In genomic region chr3:53843195-53844177, GRCh38 we compare ENCODE assay signal across 2 cellular contexts.
TF ChIP-seq lines count a peak whose summit lies in the region.

No MANE protein-coding gene starts in this region.

TF ChIP-seq in GM12878, 131 proteins besides CTCF, POLR2A, EP300 and RAD21 (continues in another document):
- TF ChIP-seq, protein P1, sequence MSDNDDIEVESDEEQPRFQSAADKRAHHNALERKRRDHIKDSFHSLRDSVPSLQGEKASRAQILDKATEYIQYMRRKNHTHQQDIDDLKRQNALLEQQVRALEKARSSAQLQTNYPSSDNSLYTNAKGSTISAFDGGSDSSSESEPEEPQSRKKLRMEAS (IDR thresholded peaks at IDR 0.05; ENCODE audit: low read depth, low read length) = no peak
- TF ChIP-seq ZSCAN29 (IDR thresholded peaks at IDR 0.05) (no peak), TARDBP (IDR thresholded peaks at IDR 0.05; ENCODE audit: borderline replicate concordance) (no peak), BACH1 (IDR thresholded peaks at IDR 0.05; ENCODE audit: borderline replicate concordance) (peak; percentile 16; the same call in 1 of the 2 replicates), ZNF622 (IDR thresholded peaks at IDR 0.05) (no peak), ZNF217 (IDR thresholded peaks at IDR 0.05) (peak; percentile 29; the same call in 1 of the 2 replicates), E2F4 (IDR thresholded peaks at IDR 0.05; ENCODE audit: low read depth, low read length) (no peak), PKNOX1 (IDR thresholded peaks at IDR 0.05) (no peak), POLR2AphosphoS2 (IDR thresholded peaks at IDR 0.05; ENCODE audit: low read depth, low read length) (no peak), HDAC2 (IDR thresholded peaks at IDR 0.05) (no peak), RBBP5 (conservative IDR thresholded peaks at IDR 0.05) (no peak), RELB (IDR thresholded peaks at IDR 0.05; ENCODE audit: low read depth) (peak; percentile 14), CHD4 (IDR thresholded peaks at IDR 0.05) (no peak), IRF4 (IDR thresholded peaks at IDR 0.05; ENCODE audit: low read depth, low read length) (no peak), POLR2AphosphoS5 (IDR thresholded peaks at IDR 0.05; ENCODE audit: low read length) (no peak), STAT3 (IDR thresholded peaks at IDR 0.05; ENCODE audit: low read depth, low read length) (no peak), HDAC6 (IDR thresholded peaks at IDR 0.05; ENCODE audit: unreplicated experiment) (no peak), NBN (IDR thresholded peaks at IDR 0.05) (0 out of 2 replicates have a peak, but pooled peaks have one; percentile 29), POU2F2 (IDR thresholded peaks at IDR 0.05; ENCODE audit: borderline replicate concordance, low read depth, low read length) (peak; percentile 5; the same call in 1 of the 3 replicates), NR2C1 (IDR thresholded peaks at IDR 0.05) (peak; percentile 25; the same call in 1 of the 2 replicates), WRNIP1 (IDR thresholded peaks at IDR 0.05; ENCODE audit: borderline replicate concordance, low read depth, low read length) (no peak), SMARCA5 (IDR thresholded peaks at IDR 0.05) (0 out of 2 replicates have a peak, but pooled peaks have one; percentile 15), PAX5 (IDR thresholded peaks at IDR 0.05; ENCODE audit: borderline replicate concordance, low read depth, low read length) (no peak), ZNF24 (IDR thresholded peaks at IDR 0.05) (peak; percentile 81; the same call in 1 of the 2 replicates), LARP7 (IDR thresholded peaks at IDR 0.05) (0 out of 2 replicates have a peak, but pooled peaks have one; percentile 38)
- TF ChIP-seq, protein P2, sequence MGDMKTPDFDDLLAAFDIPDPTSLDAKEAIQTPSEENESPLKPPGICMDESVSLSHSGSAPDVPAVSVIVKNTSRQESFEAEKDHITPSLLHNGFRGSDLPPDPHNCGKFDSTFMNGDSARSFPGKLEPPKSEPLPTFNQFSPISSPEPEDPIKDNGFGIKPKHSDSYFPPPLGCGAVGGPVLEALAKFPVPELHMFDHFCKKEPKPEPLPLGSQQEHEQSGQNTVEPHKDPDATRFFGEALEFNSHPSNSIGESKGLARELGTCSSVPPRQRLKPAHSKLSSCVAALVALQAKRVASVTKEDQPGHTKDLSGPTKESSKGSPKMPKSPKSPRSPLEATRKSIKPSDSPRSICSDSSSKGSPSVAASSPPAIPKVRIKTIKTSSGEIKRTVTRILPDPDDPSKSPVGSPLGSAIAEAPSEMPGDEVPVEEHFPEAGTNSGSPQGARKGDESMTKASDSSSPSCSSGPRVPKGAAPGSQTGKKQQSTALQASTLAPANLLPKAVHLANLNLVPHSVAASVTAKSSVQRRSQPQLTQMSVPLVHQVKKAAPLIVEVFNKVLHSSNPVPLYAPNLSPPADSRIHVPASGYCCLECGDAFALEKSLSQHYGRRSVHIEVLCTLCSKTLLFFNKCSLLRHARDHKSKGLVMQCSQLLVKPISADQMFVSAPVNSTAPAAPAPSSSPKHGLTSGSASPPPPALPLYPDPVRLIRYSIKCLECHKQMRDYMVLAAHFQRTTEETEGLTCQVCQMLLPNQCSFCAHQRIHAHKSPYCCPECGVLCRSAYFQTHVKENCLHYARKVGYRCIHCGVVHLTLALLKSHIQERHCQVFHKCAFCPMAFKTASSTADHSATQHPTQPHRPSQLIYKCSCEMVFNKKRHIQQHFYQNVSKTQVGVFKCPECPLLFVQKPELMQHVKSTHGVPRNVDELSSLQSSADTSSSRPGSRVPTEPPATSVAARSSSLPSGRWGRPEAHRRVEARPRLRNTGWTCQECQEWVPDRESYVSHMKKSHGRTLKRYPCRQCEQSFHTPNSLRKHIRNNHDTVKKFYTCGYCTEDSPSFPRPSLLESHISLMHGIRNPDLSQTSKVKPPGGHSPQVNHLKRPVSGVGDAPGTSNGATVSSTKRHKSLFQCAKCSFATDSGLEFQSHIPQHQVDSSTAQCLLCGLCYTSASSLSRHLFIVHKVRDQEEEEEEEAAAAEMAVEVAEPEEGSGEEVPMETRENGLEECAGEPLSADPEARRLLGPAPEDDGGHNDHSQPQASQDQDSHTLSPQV (IDR thresholded peaks at IDR 0.05) = no peak

TF ChIP-seq in WTC11, 78 proteins besides CTCF, POLR2A, EP300 and RAD21:
- TF ChIP-seq USF2 (CRISPR knock-in tag; IDR thresholded peaks at IDR 0.05) = no peak
- no peak for TF ChIP-seq ZNF671 (CRISPR knock-in tag; IDR thresholded peaks at IDR 0.05)
- no peak for TF ChIP-seq RORB (CRISPR knock-in tag; IDR thresholded peaks at IDR 0.05)
- TF ChIP-seq ZBTB43 (CRISPR knock-in tag; IDR thresholded peaks at IDR 0.05) = no peak
- no peak for TF ChIP-seq FOXP1 (CRISPR knock-in tag; IDR thresholded peaks at IDR 0.05; ENCODE audit: borderline replicate concordance)
- no peak for TF ChIP-seq FOXJ3 (CRISPR knock-in tag; IDR thresholded peaks at IDR 0.05; ENCODE audit: borderline replicate concordance)
- TF ChIP-seq IRF2 (CRISPR knock-in tag; IDR thresholded peaks at IDR 0.05; ENCODE audit: borderline replicate concordance, low read depth) = no peak
- TF ChIP-seq, protein P3, sequence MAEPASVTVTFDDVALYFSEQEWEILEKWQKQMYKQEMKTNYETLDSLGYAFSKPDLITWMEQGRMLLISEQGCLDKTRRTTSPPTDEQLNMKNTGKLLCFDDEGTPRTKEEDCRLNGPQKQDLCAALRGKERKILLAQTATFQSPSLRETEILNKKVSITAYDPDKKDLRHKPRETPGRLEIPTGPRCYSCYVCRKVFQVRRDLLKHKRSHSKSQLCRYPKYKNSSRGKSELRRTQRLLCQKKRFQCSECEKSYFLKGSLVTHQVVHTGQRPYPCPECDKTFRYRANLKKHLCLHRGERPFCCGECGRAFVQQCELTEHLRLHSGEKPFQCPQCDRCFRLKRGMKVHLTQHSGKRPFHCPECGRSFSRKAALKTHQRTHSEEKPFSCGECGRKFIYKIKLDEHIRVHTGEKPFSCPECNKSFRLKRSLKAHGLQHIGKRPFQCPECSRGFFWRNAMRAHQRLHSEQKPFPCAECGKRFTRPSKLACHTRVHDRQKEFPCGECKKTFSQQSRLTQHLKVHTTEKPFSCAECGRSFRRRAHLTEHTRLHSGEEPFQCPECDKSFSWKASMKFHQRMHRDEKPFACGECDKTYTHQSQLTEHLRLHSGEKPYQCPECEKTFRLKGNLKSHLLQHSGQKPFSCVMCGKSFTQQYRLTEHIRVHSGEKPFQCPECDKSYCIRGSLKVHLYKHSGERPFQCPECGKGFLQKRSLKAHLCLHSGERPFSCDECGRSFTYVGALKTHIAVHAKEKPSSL (CRISPR knock-in tag; conservative IDR thresholded peaks at IDR 0.05) = no peak
